In genomic region chr16:67030221-67030962, GRCh38 we compare ENCODE assay signal across 8 cellular contexts. TPM values are rescaled to one million over a fixed set of nuclear protein-coding genes. Genes with fewer than 3 reads are reported as not detected.
DNase-seq lines count a peak whose midpoint lies in the region; ATAC-seq and TF ChIP-seq lines count a peak whose summit lies in the region.

No MANE protein-coding gene starts in this region.

- peaks cover 0 to 24% (median 3%) of the 10 kb centered on the region in 6 donors for H3K36me3 ChIP-seq in spleen

- POLR2A ChIA-PET in activated CD8-positive, alpha-beta T cell treated with anti-CD3 and anti-CD28 coated beads for 36 hours (lab: Charles Lee), result interaction anchor here (0.5 to 6.0 kb wide), 11 partner anchors 8 to 218 kb away, joined by 3 to 52 read pairs (median 4); partner anchors contain the start of gene SLC9A5

- no peaks in the 10 kb centered on the region for H3K27me3 ChIP-seq in spleen (replicated peaks in 1 of 7)

- H3K4me3 ChIP-seq in HFF-Myc (replicated peaks; ENCODE audit: low read depth, low read length), result peak overlapping the region; percentile 76
- H3K4me3 ChIP-seq in iPS-11a (ENCODE audit: low read depth, low read length), result peak overlapping the region; percentile 67
- H3K4me3 ChIP-seq in spleen, result peak overlapping the region; percentile 56 to 100 (median 88)

- peaks cover 54% of the 10 kb centered on the region for H3K4me1 Mint-ChIP-seq in activated CD8-positive, alpha-beta T cell treated with anti-CD3 and anti-CD28 coated beads for 36 hours (ENCODE audit: low read depth)

- no peak for ATAC-seq in activated CD8-positive, alpha-beta T cell treated with anti-CD3 and anti-CD28 coated beads for 36 hours
- ATAC-seq in GM19023 (IDR thresholded peaks at IDR 0.05; ENCODE audit: unreplicated experiment) (no peak), GM18505 (IDR thresholded peaks at IDR 0.05; ENCODE audit: unreplicated experiment) (no peak)

- TF ChIP-seq POLR2A in spleen (IDR thresholded peaks at IDR 0.05) (no peak), GM18505 (IDR thresholded peaks at IDR 0.05; ENCODE audit: borderline replicate concordance, extremely low read depth, insufficient read depth, insufficient read length) (no peak)

- WGBS in spleen, 5 donors, result 48 to 52% (median 50%) methylated on average over 18 of the region's 18 CpGs

- H3K27me3 Mint-ChIP-seq in activated CD8-positive, alpha-beta T cell treated with anti-CD3 and anti-CD28 coated beads for 36 hours, result no peaks in the 10 kb centered on the region

- peak overlapping the region; percentile 90 to 99 (median 98) for H3K27ac ChIP-seq in spleen

- peak overlapping the region; percentile 86 for H3K4me3 Mint-ChIP-seq in activated CD8-positive, alpha-beta T cell treated with anti-CD3 and anti-CD28 coated beads for 36 hours

- no peak for DNase-seq in HFF-Myc (ENCODE audit: extremely low read depth, low read depth)
- DNase-seq in activated CD8-positive, alpha-beta T cell treated with anti-CD3 and anti-CD28 coated beads for 36 hours, result no peak
- DNase-seq in spleen, result peak; percentile 23
- no peak for DNase-seq in iPS-NIHi7 (ENCODE audit: extremely low spot score)
- no peak for DNase-seq in NCI-H2107 treated with DMSO at 0.1 percent for 48 hours (lab: John Stamatoyannopoulos, UW; ENCODE audit: unreplicated experiment)

- no peaks in the 10 kb centered on the region for H3K9me3 ChIP-seq in spleen

- intact Hi-C loops in activated CD8-positive, alpha-beta T cell treated with anti-CD3 and anti-CD28 coated beads for 36 hours (cut with micrococcal nuclease), result loop anchor here (5.0 kb wide), 1 partner anchor 127 kb away; the partner anchor contains the start of genes FBXL8 and TRADD
- intact Hi-C loops in spleen (cut with DNase I; ENCODE audit: low total_unique reads), result no loop called here

- TF ChIP-seq CTCF in HFF-Myc (IDR thresholded peaks at IDR 0.05; ENCODE audit: low read depth, low read length, missing control alignments) (no peak), spleen (IDR thresholded peaks at IDR 0.05 in 8 of 11, conservative IDR thresholded peaks at IDR 0.05 in 3 of 11) (no peak)
- TF ChIP-seq CTCF in activated CD8-positive, alpha-beta T cell treated with anti-CD3 and anti-CD28 coated beads for 36 hours (IDR thresholded peaks at IDR 0.05), result no peak

- CTCF ChIA-PET in activated CD8-positive, alpha-beta T cell treated with anti-CD3 and anti-CD28 coated beads for 36 hours (lab: Charles Lee), result interaction anchor here (0.6 to 8.4 kb wide), 13 partner anchors 13 to 155 kb away, joined by 3 to 127 read pairs (median 4); partner anchors contain the start of gene NOL3

- peaks cover 21 to 67% (median 56%) of the 10 kb centered on the region in 6 donors for H3K4me1 ChIP-seq in spleen

- peak overlapping the region; percentile 83 for H3K27ac Mint-ChIP-seq in activated CD8-positive, alpha-beta T cell treated with anti-CD3 and anti-CD28 coated beads for 36 hours

- H3K9me3 Mint-ChIP-seq in activated CD8-positive, alpha-beta T cell treated with anti-CD3 and anti-CD28 coated beads for 36 hours, result no peaks in the 10 kb centered on the region

- peaks cover 47% of the 10 kb centered on the region for H3K36me3 Mint-ChIP-seq in activated CD8-positive, alpha-beta T cell treated with anti-CD3 and anti-CD28 coated beads for 36 hours (ENCODE audit: low read depth)

RNA-seq across cellular contexts. Expression of gene CBFB, which starts 1.4 kb away (rescaled TPM):
- 100 to 1,000 TPM; 111 to 114 TPM for total RNA-seq in activated CD8-positive, alpha-beta T cell treated with anti-CD3 and anti-CD28 coated beads for 36 hours
- total RNA-seq in spleen, result 10 to 100 TPM; 55.8 to 80.4 (median 58.6) TPM
- polyA plus RNA-seq in spleen, result 10 to 100 TPM; 22.7 to 35.1 (median 29.1) TPM

RNA-seq across cellular contexts. Expression of gene CES4A, which starts 42.0 kb away (rescaled TPM):
- 1 to 10 TPM; 4.5 to 5.9 TPM for total RNA-seq in activated CD8-positive, alpha-beta T cell treated with anti-CD3 and anti-CD28 coated beads for 36 hours
- 1 to 10 TPM; 5.0 to 9.1 (median 6.3) TPM for total RNA-seq in spleen
- polyA plus RNA-seq in spleen, result 1 to 10 TPM; 5.3 to 9.9 (median 8.0) TPM
